Comparison of ENCODE assay signal across 9 cellular contexts in genomic region chr14:20652996-20653975, GRCh38. TPM values are rescaled to one million over a fixed set of nuclear protein-coding genes. Genes with fewer than 3 reads are reported as not detected.
DNase-seq lines count a peak whose midpoint lies in the region; ATAC-seq lines count a peak whose summit lies in the region.
"Had no signal": no experiment of that assay in that cellular context is flagged by ENCODE, and none has a peak within 500 bp of the region (broad histone marks: within the 10 kb centered on the region; RNA-seq: fewer than 3 reads in every experiment).

No MANE protein-coding gene starts in this region.

- peaks cover 8% of the 10 kb centered on the region for H3K4me1 ChIP-seq in HUES64 (ENCODE audit: insufficient read depth, low read length)
- H3K4me1 ChIP-seq in iPS-20b (ENCODE audit: insufficient read depth, low read length): peaks cover 4% of the 10 kb centered on the region

- ATAC-seq in GM21825 (IDR thresholded peaks at IDR 0.05; ENCODE audit: unreplicated experiment) (no peak), GM21367 (IDR thresholded peaks at IDR 0.05; ENCODE audit: unreplicated experiment) (no peak)

- no peak overlapping the region for H3K27ac ChIP-seq in HUES64 (ENCODE audit: low read depth, low read length)
- H3K27ac ChIP-seq in iPS-20b (ENCODE audit: low read length): no peak overlapping the region
- H3K27ac ChIP-seq: heart right ventricle had no signal

- H3K9me3 ChIP-seq in HUES64 (ENCODE audit: insufficient read depth, low read depth, low read length) (no peaks in the 10 kb centered on the region), iPS-20b (ENCODE audit: insufficient read depth, low read depth, low read length) (no peaks in the 10 kb centered on the region)
- H3K9me3 ChIP-seq: heart right ventricle had no signal

- H3K4me3 ChIP-seq in HUES64 (ENCODE audit: low read length): peak overlapping the region; percentile 75
- H3K4me3 ChIP-seq in iPS-20b (ENCODE audit: low read length): peak overlapping the region; percentile 91
- H3K4me3 ChIP-seq: heart right ventricle had no signal

- H3K9ac ChIP-seq in HUES64 (ENCODE audit: low read depth, low read length) (no peak overlapping the region), iPS-20b (ENCODE audit: low read depth, low read length) (peak overlapping the region; percentile 50; the same call in 1 of the 2 replicates)

- H3K27me3 ChIP-seq in HUES64 (ENCODE audit: insufficient read depth, low read length): peaks cover 29% of the 10 kb centered on the region
- H3K27me3 ChIP-seq in iPS-20b (ENCODE audit: insufficient read depth, low read length): peaks cover 56% of the 10 kb centered on the region

- WGBS in HUES64: 2% methylated on average over 34 of the region's 39 CpGs

- H3K36me3 ChIP-seq in HUES64 (ENCODE audit: insufficient read depth, low read length) (no peaks in the 10 kb centered on the region), iPS-20b (ENCODE audit: insufficient read depth, low read depth, low read length) (no peaks in the 10 kb centered on the region)
- H3K36me3 ChIP-seq: heart right ventricle had no signal

- DNase-seq in Daoy (ENCODE audit: low read depth) (peak; percentile 96), NCI-H345 treated with DMSO at 0.1 percent for 48 hours (lab: John Stamatoyannopoulos, UW; ENCODE audit: unreplicated experiment) (no peak)
- DNase-seq in activated T-cell treated with anti-CD3 and anti-CD28 coated beads, Interleukin-2, amount 50 U/mL, for 48 hours: peak; percentile 85
- DNase-seq in stimulated activated naive CD4-positive, alpha-beta T cell treated with Interleukin-2 at 50 U/mL for 16 hours (lab: John Stamatoyannopoulos, UW): peak; percentile 29
- DNase-seq: heart right ventricle had no signal

RNA-seq across cellular contexts. Expression of gene OR6S1, which starts 11.8 kb away (rescaled TPM):
- not detected in 2 replicates for total RNA-seq in Daoy (2014; rRNA removed; shearing (Covaris generic))
- not detected for polyA plus RNA-seq in HUES64 (2013, experiment 1 of 2)
- polyA plus RNA-seq in HUES64 (2013, experiment 2 of 2): not detected
- total RNA-seq: heart right ventricle had no signal
- polyA plus RNA-seq: heart right ventricle had no signal

RNA-seq across cellular contexts. Expression of gene RNASE4, which starts 31.1 kb away (rescaled TPM):
- 2.4 and 5.2 TPM in 2 replicates for total RNA-seq in Daoy (2014; rRNA removed; shearing (Covaris generic))
- polyA plus RNA-seq in HUES64 (2013, experiment 1 of 2): 0.20 TPM
- 1.1 TPM for polyA plus RNA-seq in HUES64 (2013, experiment 2 of 2)

RNA-seq across cellular contexts. Expression of gene ANG, which starts 35.3 kb away (rescaled TPM):
- total RNA-seq in Daoy (2014; rRNA removed; shearing (Covaris generic)): 1.3 and 2.4 TPM in 2 replicates
- polyA plus RNA-seq in HUES64 (2013, experiment 1 of 2): 1.1 TPM
- 1.5 TPM for polyA plus RNA-seq in HUES64 (2013, experiment 2 of 2)
